Comparison of ENCODE assay signal across 19 cellular contexts in the genomic region with DNA sequence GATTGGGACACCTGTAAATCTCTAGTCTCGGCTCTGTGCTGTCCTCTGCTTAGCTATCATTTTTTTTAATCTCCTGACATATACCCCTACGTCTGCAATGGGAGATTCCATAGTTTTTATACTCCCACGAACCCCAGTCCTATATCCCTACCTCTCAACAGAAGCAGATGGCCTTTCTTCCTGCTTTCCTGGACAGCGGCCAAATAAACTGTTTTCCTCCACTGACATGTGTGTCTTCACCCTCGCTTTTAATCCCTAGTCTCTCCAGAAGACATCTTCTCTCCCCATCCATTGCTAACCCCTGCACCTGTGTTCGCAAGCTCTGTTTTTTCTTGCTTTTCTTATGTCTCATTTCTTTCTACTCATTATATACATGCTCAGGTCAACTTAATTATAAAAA.
DNase-seq lines count a peak whose midpoint lies in the region; ATAC-seq and TF ChIP-seq lines count a peak whose summit lies in the region.
"Had no signal": no experiment of that assay in that cellular context is flagged by ENCODE, and none has a peak within 500 bp of the region (broad histone marks: within the 10 kb centered on the region; RNA-seq: fewer than 3 reads in every experiment).

No MANE protein-coding gene starts in this region.

- no peak overlapping the region for H2AFZ ChIP-seq in H9 (ENCODE audit: low read length)

- ATAC-seq in activated CD4-positive, CD25-positive, alpha-beta regulatory T cell treated with anti-CD3 and anti-CD28 coated beads, Interleukin-2, amount 50 U/mL, for 24 hours = no peak
- ATAC-seq: PC-3 had no signal

- H3K27ac ChIP-seq in H9 (ENCODE audit: insufficient read length, low read depth, low read length) = no peak overlapping the region
- H3K27ac ChIP-seq: SJSA1 had no signal

- H3K9me3 ChIP-seq in MG63 (no peaks in the 10 kb centered on the region), H9 (ENCODE audit: control insufficient read depth, low read depth, low read length) (no peaks in the 10 kb centered on the region)
- H3K9me3 ChIP-seq: BE2C, Caco-2, SJSA1 had no signal

- no peak overlapping the region for H2BK12ac ChIP-seq in H9 (ENCODE audit: insufficient read length, low read depth, low read length)

- no peaks in the 10 kb centered on the region for H3K27me3 Mint-ChIP-seq in H9 (ENCODE audit: low read depth)
- H3K27me3 Mint-ChIP-seq: CD4-positive, CD25-positive, alpha-beta regulatory T cell had no signal

- H3K9me3 Mint-ChIP-seq in H9 = no peaks in the 10 kb centered on the region

- no peak overlapping the region for H3K27ac Mint-ChIP-seq in H9
- H3K27ac Mint-ChIP-seq: CD4-positive, CD25-positive, alpha-beta regulatory T cell had no signal

- H3K79me2 ChIP-seq in H9 (ENCODE audit: insufficient read depth, low read length) = no peaks in the 10 kb centered on the region

- TF ChIP-seq CTCF in HFF-Myc (IDR thresholded peaks at IDR 0.05; ENCODE audit: low read depth, low read length, missing control alignments) (no peak), H9 (conservative IDR thresholded peaks at IDR 0.05) (no peak)

- no peak overlapping the region for H2BK20ac ChIP-seq in H9 (ENCODE audit: low read depth, low read length, poor library complexity, severe bottlenecking)

- H3K4me2 ChIP-seq in H9 (ENCODE audit: insufficient read depth, insufficient read length, low read length) = no peak overlapping the region

- no peaks in the 10 kb centered on the region for H3K27me3 ChIP-seq in MG63
- no peaks in the 10 kb centered on the region for H3K27me3 ChIP-seq in H9 (ENCODE audit: insufficient read depth, low read length)
- H3K27me3 ChIP-seq: BE2C, SJSA1 had no signal

- no peaks in the 10 kb centered on the region for H3K4me1 ChIP-seq in H9 (ENCODE audit: insufficient read depth, low read length)
- H3K4me1 ChIP-seq: BE2C, Caco-2, SJSA1 had no signal

- H3K18ac ChIP-seq in H9 (ENCODE audit: insufficient read length, low read depth, low read length) = no peak overlapping the region

- no peak overlapping the region for H4K91ac ChIP-seq in H9 (ENCODE audit: insufficient read length, low read depth, low read length)

- H3K4ac ChIP-seq in H9 (ENCODE audit: low read depth, low read length) = no peak overlapping the region

- no peak overlapping the region for H2BK15ac ChIP-seq in H9 (ENCODE audit: low read depth, low read length)

- H3K36me3 Mint-ChIP-seq in H9 (ENCODE audit: insufficient read depth in 1 of 3, low read depth in 3 of 3) = no peaks in the 10 kb centered on the region; a peak in 1 of 7 replicates
- H3K36me3 Mint-ChIP-seq: CD4-positive, CD25-positive, alpha-beta regulatory T cell had no signal

- H3K79me1 ChIP-seq in H9 (ENCODE audit: insufficient read depth, low read depth, low read length, poor library complexity, severe bottlenecking) = no peaks in the 10 kb centered on the region

- H3K4me3 Mint-ChIP-seq in H9 = no peak overlapping the region
- H3K4me3 Mint-ChIP-seq: CD4-positive, CD25-positive, alpha-beta regulatory T cell had no signal

- H2BK5ac ChIP-seq in H9 (ENCODE audit: insufficient read length, low read length) = no peak overlapping the region

- no peak overlapping the region for H3K23ac ChIP-seq in H9 (ENCODE audit: insufficient read length, low read depth, low read length)

- H4K5ac ChIP-seq in H9 (ENCODE audit: insufficient read length, low read depth, low read length) = no peak overlapping the region

- no peak overlapping the region for H3K9ac ChIP-seq in H9 (ENCODE audit: extremely low read depth, insufficient read length, low read length)

- no peaks in the 10 kb centered on the region for H3K36me3 ChIP-seq in MG63
- H3K36me3 ChIP-seq: BE2C, SJSA1 had no signal

- no peak overlapping the region for H3K14ac ChIP-seq in H9 (ENCODE audit: insufficient read depth, low read length)

- H3K23me2 ChIP-seq in H9 (ENCODE audit: insufficient read length, low read depth, low read length, poor library complexity, severe bottlenecking) = no peaks in the 10 kb centered on the region

- H2AK5ac ChIP-seq in H9 (ENCODE audit: insufficient read length, low read length) = no peak overlapping the region

- H3K4me3 ChIP-seq in HFF-Myc (replicated peaks; ENCODE audit: low read depth, low read length) = no peak overlapping the region
- no peak overlapping the region for H3K4me3 ChIP-seq in MG63
- H3K4me3 ChIP-seq: SJSA1 had no signal

- no peak overlapping the region for H3K56ac ChIP-seq in H9 (ENCODE audit: insufficient read length, low read depth, low read length)

- DNase-seq in NCI-H1105 treated with DMSO at 0.1 percent for 48 hours (lab: John Stamatoyannopoulos, UW) (peak; percentile 31), NCI-H1105 (lab: John Stamatoyannopoulos, UW) (no peak), HFF-Myc (ENCODE audit: extremely low read depth, low read depth) (peak; percentile 1), NCI-H524 (lab: John Stamatoyannopoulos, UW) (peak; percentile 97 to 99), SHP77 treated with DMSO at 0.1 percent for 48 hours (lab: John Stamatoyannopoulos, UW) (peak; percentile 53), MG63 (no peak), H9 (no peak)
- DNase-seq: 8988T; BE2C; Caco-2; CD4-positive, CD25-positive, alpha-beta regulatory T cell; DMS79; NCI-H1417; NCI-H1930; NCI-H526 treated with DMSO at 0.1 percent for 48 hours; PC-3; T-helper 2 cell had no signal

- H3T11ph ChIP-seq in H9 (ENCODE audit: low read length) = no peak overlapping the region

- no peaks in the 10 kb centered on the region for H4K20me1 ChIP-seq in H9 (ENCODE audit: control insufficient read depth, insufficient read depth, insufficient read length)

- WGBS in H9 (ENCODE audit: extremely low coverage, insufficient read length, low lambda C conversion rate) = no CpG with 5 or more reads among the region's 6 CpGs

- H3K4me1 Mint-ChIP-seq in H9 = no peaks in the 10 kb centered on the region
- H3K4me1 Mint-ChIP-seq: CD4-positive, CD25-positive, alpha-beta regulatory T cell had no signal

- H4K8ac ChIP-seq in H9 (replicated peaks; ENCODE audit: insufficient read length, low read depth, low read length) = no peak overlapping the region

- no peak overlapping the region for H2BK120ac ChIP-seq in H9 (ENCODE audit: low read depth, low read length, poor library complexity, severe bottlenecking)

Comparison
In these comparisons a context has a peak if more than half of its experiments do, and no peak if none do; other contexts are left out.
1. DNase-seq: peak in NCI-H1105 treated with DMSO at 0.1 percent for 48 hours (single experiment), HFF-Myc (single experiment), NCI-H524 (2 of 2) and SHP77 treated with DMSO at 0.1 percent for 48 hours (single experiment); none in NCI-H1105 (single experiment), MG63 (single experiment) and H9 (single experiment).